ENCODE assay signal across 21 cellular contexts in the genomic region with DNA sequence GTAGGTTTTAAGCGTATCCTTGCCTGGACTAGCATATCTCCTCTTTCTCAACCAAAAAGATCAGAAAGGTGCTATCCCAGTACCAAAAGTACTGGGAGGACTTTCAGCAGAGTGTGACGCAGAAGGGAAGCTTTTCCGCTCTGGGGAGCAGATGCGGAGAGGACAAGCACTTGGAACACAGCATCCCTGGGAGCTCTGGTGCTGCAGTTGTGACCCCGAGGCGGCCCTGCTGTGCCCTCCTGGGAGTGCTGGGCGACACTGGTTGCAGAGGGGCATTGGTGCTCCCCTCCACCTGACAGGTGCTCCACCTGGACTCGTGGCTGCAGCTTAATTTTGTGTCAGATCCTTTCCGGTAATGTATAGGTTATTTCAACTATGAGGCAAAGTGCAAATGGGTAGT. TPM values are rescaled to one million over a fixed set of nuclear protein-coding genes. Genes with fewer than 3 reads are reported as not detected.
DNase-seq lines count a peak whose midpoint lies in the region; ATAC-seq, FAIRE-seq and TF ChIP-seq lines count a peak whose summit lies in the region.
"Had no signal": no experiment of that assay in that cellular context is flagged by ENCODE, and none has a peak within 500 bp of the region (broad histone marks: within the 10 kb centered on the region; RNA-seq: fewer than 3 reads in every experiment).

No MANE protein-coding gene starts in this region.

- no peak overlapping the region for H4K91ac ChIP-seq in trophoblast cell (ENCODE audit: low read depth, low read length)

- no peak overlapping the region for H2BK12ac ChIP-seq in trophoblast cell (ENCODE audit: low read length)

- H3K4me3 ChIP-seq in kidney (ENCODE audit: low read length in 2 of 2) (no peak overlapping the region), trophoblast cell (ENCODE audit: low read depth, low read length) (no peak overlapping the region)
- H3K4me3 ChIP-seq: A549 had no signal

- H3K4ac ChIP-seq in trophoblast cell (ENCODE audit: low read depth, low read length): peak overlapping the region; percentile 81

- H2BK5ac ChIP-seq in trophoblast cell (ENCODE audit: low read depth, low read length, poor library complexity): no peak overlapping the region

- peaks cover 19% of the 10 kb centered on the region for H3K79me2 ChIP-seq in trophoblast cell (ENCODE audit: control insufficient read depth, insufficient read depth, low read length, poor library complexity)

- no peak for FAIRE-seq in kidney (lab: Jason Lieb, UNC)
- FAIRE-seq: A549, GM19239, HTR-8/SVneo had no signal

- no peak for DNase-seq in CD4-positive, alpha-beta T cell
- no peak for DNase-seq in kidney
- DNase-seq in trophoblast cell: no peak
- DNase-seq in Right ventricle myocardium inferior (ENCODE audit: missing footprints): no peak
- no peak for DNase-seq in DMS153 treated with DMSO at 0.1 percent for 48 hours (lab: John Stamatoyannopoulos, UW; ENCODE audit: unreplicated experiment)
- DNase-seq: C1 segment of cervical spinal cord, DMS153, EL, H9, KBM-7, NCI-H1436, NCI-H2029, NCI-H2171 treated with DMSO at 0.1 percent for 48 hours, NCI-H748 treated with DMSO at 0.1 percent for 48 hours, RPMI8226 had no signal

- H3K4me2 ChIP-seq in trophoblast cell (ENCODE audit: low read length): no peak overlapping the region
- H3K4me2 ChIP-seq: A549 had no signal

- peak overlapping the region; percentile 9 for H3K4me3 Mint-ChIP-seq in CD4-positive, alpha-beta T cell
- H3K4me3 Mint-ChIP-seq: H9 had no signal

- ATAC-seq in CD4-positive, alpha-beta T cell (ENCODE audit: poor library complexity): no peak
- ATAC-seq in GM21360 (IDR thresholded peaks at IDR 0.05; ENCODE audit: unreplicated experiment) (no peak), Right ventricle myocardium inferior (no peak), GM18519 (IDR thresholded peaks at IDR 0.05; ENCODE audit: low FRiP score, unreplicated experiment) (no peak)
- ATAC-seq: A549 had no signal

- CTCF ChIA-PET in CD4-positive, alpha-beta T cell (lab: Charles Lee): no interaction called here

- H3K79me1 ChIP-seq in trophoblast cell (ENCODE audit: low read length): peaks cover 13% of the 10 kb centered on the region

- no peak overlapping the region for H4K8ac ChIP-seq in trophoblast cell (ENCODE audit: low read depth, low read length)

- no peak overlapping the region for H2BK120ac ChIP-seq in trophoblast cell (ENCODE audit: insufficient read depth, low read length, poor library complexity)

- H3K9me3 ChIP-seq in CD4-positive, alpha-beta T cell (ENCODE audit: control insufficient read depth, low read length): no peaks in the 10 kb centered on the region
- no peaks in the 10 kb centered on the region for H3K9me3 ChIP-seq in kidney (ENCODE audit: control insufficient read depth in 1 of 2, low read length in 2 of 2)
- peaks cover 5% of the 10 kb centered on the region for H3K9me3 ChIP-seq in trophoblast cell (ENCODE audit: insufficient read depth, low read depth, low read length)

- no peak overlapping the region for H2AK5ac ChIP-seq in trophoblast cell (ENCODE audit: low read length)

- TF ChIP-seq CTCF in CD4-positive, alpha-beta T cell (IDR thresholded peaks at IDR 0.05): no peak
- no peak for TF ChIP-seq CTCF in VCaP (conservative IDR thresholded peaks at IDR 0.05)
- TF ChIP-seq CTCF in kidney (IDR thresholded peaks at IDR 0.05; ENCODE audit: borderline replicate concordance, extremely low read depth, insufficient read depth): no peak

- no peak overlapping the region for H3K27ac ChIP-seq in CD4-positive, alpha-beta T cell (ENCODE audit: low read depth, low read length)
- peak overlapping the region; percentile 94 for H3K27ac ChIP-seq in VCaP
- peak overlapping the region; percentile 34 to 62 for H3K27ac ChIP-seq in kidney (ENCODE audit: low read depth in 2 of 2, low read length in 2 of 2)
- no peak overlapping the region for H3K27ac ChIP-seq in trophoblast cell (ENCODE audit: low read depth, low read length)
- H3K27ac ChIP-seq: A549 had no signal

- no peak overlapping the region for H3K18ac ChIP-seq in trophoblast cell (ENCODE audit: low read length)

- no peak overlapping the region for H3K27ac Mint-ChIP-seq in CD4-positive, alpha-beta T cell
- H3K27ac Mint-ChIP-seq: H9 had no signal

- no peak overlapping the region for H3K23ac ChIP-seq in trophoblast cell (ENCODE audit: low read length)

- H3K14ac ChIP-seq in trophoblast cell (ENCODE audit: low read length): no peak overlapping the region

- peaks cover 62% of the 10 kb centered on the region for H3K4me1 Mint-ChIP-seq in CD4-positive, alpha-beta T cell (ENCODE audit: low read depth)

- intact Hi-C loops in CD4-positive, alpha-beta T cell (cut with DNase I, micrococcal nuclease): loop anchor here (5.0 to 10.0 kb wide), 2 partner anchors 96 to 294 kb away; partner anchors contain the start of gene ING1 (in 1 of the 2)
- intact Hi-C loops in kidney (cut with DNase I): no loop called here
- intact Hi-C loops in Right ventricle myocardium inferior (cut with DNase I): no loop called here

- H2AFZ ChIP-seq in trophoblast cell (ENCODE audit: insufficient read depth, low read length, poor library complexity): no peak overlapping the region

- H3K9ac ChIP-seq in kidney (ENCODE audit: low read length in 2 of 2) (peak overlapping the region in 1 of 2 donors; percentile 56), trophoblast cell (ENCODE audit: low read length) (peak overlapping the region; percentile 61)

- no peaks in the 10 kb centered on the region for H3K27me3 ChIP-seq in CD4-positive, alpha-beta T cell (ENCODE audit: control insufficient read depth, insufficient read depth, low read length)
- no peaks in the 10 kb centered on the region for H3K27me3 ChIP-seq in trophoblast cell (ENCODE audit: insufficient read depth, low read length)

- POLR2A ChIA-PET in CD4-positive, alpha-beta T cell (lab: Charles Lee): interaction anchor here (1.2 kb wide), 1 partner anchor 57 kb away, joined by 3 read pairs; no protein-coding TSS in a partner anchor

- H3K36me3 Mint-ChIP-seq in CD4-positive, alpha-beta T cell (ENCODE audit: low read depth): peaks cover 33% of the 10 kb centered on the region

- H3K4me1 ChIP-seq in kidney (ENCODE audit: control insufficient read depth in 1 of 2, insufficient read depth in 1 of 2, low read depth in 1 of 2, low read length in 2 of 2) (peaks cover 25 to 38% of the 10 kb centered on the region in 2 donors), trophoblast cell (ENCODE audit: control insufficient read depth in 1 of 2, insufficient read depth in 2 of 2, low read length in 2 of 2) (peaks cover 7 to 11% of the 10 kb centered on the region in 2 experiments)

- no CpG with 5 or more reads among the region's 9 CpGs for WGBS in trophoblast cell (ENCODE audit: extremely low coverage, insufficient coverage, insufficient read length)

- H4K12ac ChIP-seq in trophoblast cell (ENCODE audit: low read depth, low read length): no peak overlapping the region

- H3K27me3 Mint-ChIP-seq in CD4-positive, alpha-beta T cell: no peaks in the 10 kb centered on the region

- H3K9me3 Mint-ChIP-seq in CD4-positive, alpha-beta T cell: peaks cover 2% of the 10 kb centered on the region

- peaks cover 7 to 8% of the 10 kb centered on the region in 2 donors for H3K36me3 ChIP-seq in kidney (ENCODE audit: control insufficient read depth in 1 of 2, insufficient read depth in 2 of 2, low read length in 2 of 2)
- peaks cover 7 to 15% of the 10 kb centered on the region in 2 experiments for H3K36me3 ChIP-seq in trophoblast cell (ENCODE audit: control insufficient read depth in 1 of 2, insufficient read depth in 2 of 2, low read length in 2 of 2)

RNA-seq across cellular contexts. Expression of gene NAXD, which starts 3.4 kb away (rescaled TPM):
- 10 to 100 TPM; 17.4 to 17.8 TPM for total RNA-seq in CD4-positive, alpha-beta T cell
- total RNA-seq in kidney (37.9 TPM), Right ventricle myocardium inferior (27.9 TPM)
- 52.7 TPM for polyA plus RNA-seq in kidney (ENCODE audit: insufficient read depth, low read depth, low replicate concordance)
- 20.5 TPM in 2 replicates for polyA plus RNA-seq in trophoblast cell (2013)

RNA-seq across cellular contexts. Expression of gene RAB20, which starts 57.3 kb away (rescaled TPM):
- total RNA-seq in CD4-positive, alpha-beta T cell: 1 to 10 TPM in 1 of 2 experiments, under 1 TPM in 1; 0.89 to 1.4 TPM
- total RNA-seq in kidney: 33.6 TPM
- polyA plus RNA-seq in kidney (ENCODE audit: insufficient read depth, low read depth, low replicate concordance): 47.7 TPM
- polyA plus RNA-seq in trophoblast cell (2013): 29.9 and 30.6 TPM in 2 replicates
- 10.5 TPM for total RNA-seq in Right ventricle myocardium inferior

Comparison
In these comparisons a context has a peak if more than half of its experiments do, and no peak if none do; other contexts are left out.
1. H3K27ac ChIP-seq: peak in VCaP (single experiment) and kidney (2 of 2); none in CD4-positive, alpha-beta T cell (single experiment) and trophoblast cell (single experiment).
2. intact Hi-C loops: an anchor here in CD4-positive, alpha-beta T cell (5.0 to 10.0 kb wide); none called in kidney and Right ventricle myocardium inferior.